Comparison of ENCODE assay signal across 8 cellular contexts in the genomic region with DNA sequence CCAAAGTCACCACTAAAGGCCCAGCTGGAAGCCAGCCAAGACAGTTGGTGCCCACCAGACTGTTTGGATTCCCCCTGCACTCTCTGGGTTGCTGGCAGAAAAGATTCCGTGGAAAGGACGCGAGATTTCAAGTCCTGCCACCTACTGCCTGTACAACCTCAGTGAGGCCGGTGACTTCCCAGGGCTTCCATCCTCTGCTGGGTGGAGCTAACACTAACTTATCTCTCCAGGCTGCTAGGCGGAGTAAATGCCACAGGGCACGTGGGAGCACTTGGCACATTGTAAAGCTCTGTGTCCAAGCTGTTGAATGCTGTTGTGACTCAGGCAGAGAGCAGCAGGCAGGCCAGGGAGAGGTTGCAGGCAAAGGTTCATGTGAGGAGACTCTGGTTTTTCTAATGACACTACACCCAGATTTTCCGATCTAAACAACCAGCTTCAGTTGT. TPM values are rescaled to one million over a fixed set of nuclear protein-coding genes. Genes with fewer than 3 reads are reported as not detected.
DNase-seq lines count a peak whose midpoint lies in the region; ATAC-seq and TF ChIP-seq lines count a peak whose summit lies in the region.

No MANE protein-coding gene starts in this region.

- H3K14ac ChIP-seq in trophoblast cell (ENCODE audit: low read length), result no peak overlapping the region

- CTCF ChIA-PET in CD4-positive, alpha-beta memory T cell (lab: Charles Lee; ENCODE audit: partially characterized antibody), result no interaction called here
- CTCF ChIA-PET in activated CD8-positive, alpha-beta T cell treated with anti-CD3 and anti-CD28 coated beads, Interleukin-2, amount 10 ng/mL, durations not matched to agents 7 days and 5 days (lab: Charles Lee), result no interaction called here

- intact Hi-C loops in CD4-positive, alpha-beta memory T cell (cut with micrococcal nuclease), result no loop called here

- H3K27ac Mint-ChIP-seq in CD4-positive, alpha-beta memory T cell, result no peak overlapping the region
- no peak overlapping the region for H3K27ac Mint-ChIP-seq in activated CD8-positive, alpha-beta T cell treated with anti-CD3 and anti-CD28 coated beads, Interleukin-2, amount 10 ng/mL, durations not matched to agents 7 days and 5 days

- no peak overlapping the region for H4K12ac ChIP-seq in trophoblast cell (ENCODE audit: low read depth, low read length)

- H3K36me3 Mint-ChIP-seq in CD4-positive, alpha-beta memory T cell, result no peaks in the 10 kb centered on the region
- H3K36me3 Mint-ChIP-seq in activated CD8-positive, alpha-beta T cell treated with anti-CD3 and anti-CD28 coated beads, Interleukin-2, amount 10 ng/mL, durations not matched to agents 7 days and 5 days (ENCODE audit: low read depth), result no peaks in the 10 kb centered on the region

- no peaks in the 10 kb centered on the region for H3K9me3 Mint-ChIP-seq in CD4-positive, alpha-beta memory T cell
- no peaks in the 10 kb centered on the region for H3K9me3 Mint-ChIP-seq in activated CD8-positive, alpha-beta T cell treated with anti-CD3 and anti-CD28 coated beads, Interleukin-2, amount 10 ng/mL, durations not matched to agents 7 days and 5 days (ENCODE audit: insufficient read depth)

- no peak overlapping the region for H3K23ac ChIP-seq in trophoblast cell (ENCODE audit: low read length)

- POLR2A ChIA-PET in CD4-positive, alpha-beta memory T cell (lab: Charles Lee; ENCODE audit: partially characterized antibody), result no interaction called here
- POLR2A ChIA-PET in activated CD8-positive, alpha-beta T cell treated with anti-CD3 and anti-CD28 coated beads, Interleukin-2, amount 10 ng/mL, durations not matched to agents 7 days and 5 days (lab: Charles Lee), result no interaction called here

- TF ChIP-seq CTCF in HFF-Myc (IDR thresholded peaks at IDR 0.05; ENCODE audit: low read depth, low read length, missing control alignments) (no peak), RWPE2 (IDR thresholded peaks at IDR 0.05; ENCODE audit: poor library complexity, severe bottlenecking) (no peak), fibroblast of mammary gland (conservative IDR thresholded peaks at IDR 0.05; ENCODE audit: control insufficient read depth, insufficient read depth, low read depth, low read length) (no peak)

- no peaks in the 10 kb centered on the region for H3K79me2 ChIP-seq in trophoblast cell (ENCODE audit: control insufficient read depth, insufficient read depth, low read length, poor library complexity)

- H3K4me1 ChIP-seq in RWPE2 (ENCODE audit: insufficient read depth, poor library complexity, severe bottlenecking) (peaks cover 6% of the 10 kb centered on the region), trophoblast cell (ENCODE audit: control insufficient read depth in 1 of 2, insufficient read depth in 2 of 2, low read length in 2 of 2) (peaks cover 41 to 56% of the 10 kb centered on the region in 2 experiments)
- no peaks in the 10 kb centered on the region for H3K4me1 ChIP-seq in CD4-positive, alpha-beta memory T cell (ENCODE audit: insufficient read depth, low read length)

- H3K9ac ChIP-seq in trophoblast cell (ENCODE audit: low read length), result no peak overlapping the region

- H3K18ac ChIP-seq in trophoblast cell (ENCODE audit: low read length), result no peak overlapping the region

- no peaks in the 10 kb centered on the region for H3K36me3 ChIP-seq in RWPE2 (ENCODE audit: low read depth)
- no peaks in the 10 kb centered on the region for H3K36me3 ChIP-seq in trophoblast cell (ENCODE audit: control insufficient read depth in 1 of 2, insufficient read depth in 2 of 2, low read length in 2 of 2)
- no peaks in the 10 kb centered on the region for H3K36me3 ChIP-seq in CD4-positive, alpha-beta memory T cell (ENCODE audit: insufficient read depth, low read length)

- no peak overlapping the region for H2AK5ac ChIP-seq in trophoblast cell (ENCODE audit: low read length)

- H3K79me1 ChIP-seq in trophoblast cell (ENCODE audit: low read length), result peaks cover 19% of the 10 kb centered on the region

- H2AFZ ChIP-seq in trophoblast cell (ENCODE audit: insufficient read depth, low read length, poor library complexity), result no peak overlapping the region

- H3K27ac ChIP-seq in RWPE2 (ENCODE audit: poor library complexity, severe bottlenecking) (no peak overlapping the region), trophoblast cell (ENCODE audit: low read depth, low read length) (no peak overlapping the region)
- no peak overlapping the region for H3K27ac ChIP-seq in CD4-positive, alpha-beta memory T cell (ENCODE audit: low read depth, low read length)

- DNase-seq in HFF-Myc (ENCODE audit: extremely low read depth, low read depth) (peak; percentile 83), RWPE2 (ENCODE audit: low spot score) (no peak), fibroblast of mammary gland (ENCODE audit: low read depth) (peak; percentile 99), trophoblast cell (peak; percentile 30 to 48), Kasumi-1 (lab: John Stamatoyannopoulos, UW) (no peak)
- no peak for DNase-seq in central memory CD4-positive, alpha-beta T cell
- no peak for DNase-seq in CD4-positive, alpha-beta memory T cell
- no peak for DNase-seq in activated CD8-positive, alpha-beta T cell treated with anti-CD3 and anti-CD28 coated beads, Interleukin-2, amount 10 ng/mL, durations not matched to agents 7 days and 5 days

- no peak overlapping the region for H3K4me3 Mint-ChIP-seq in CD4-positive, alpha-beta memory T cell
- H3K4me3 Mint-ChIP-seq in activated CD8-positive, alpha-beta T cell treated with anti-CD3 and anti-CD28 coated beads, Interleukin-2, amount 10 ng/mL, durations not matched to agents 7 days and 5 days, result no peak overlapping the region

- H3K4ac ChIP-seq in trophoblast cell (ENCODE audit: low read depth, low read length), result no peak overlapping the region

- no peak overlapping the region for H2BK5ac ChIP-seq in trophoblast cell (ENCODE audit: low read depth, low read length, poor library complexity)

- no peak overlapping the region for H4K8ac ChIP-seq in trophoblast cell (ENCODE audit: low read depth, low read length)

- H3K9me3 ChIP-seq in RWPE2 (ENCODE audit: severe bottlenecking) (no peaks in the 10 kb centered on the region), trophoblast cell (ENCODE audit: insufficient read depth, low read depth, low read length) (peaks cover 3% of the 10 kb centered on the region)
- H3K9me3 ChIP-seq in CD4-positive, alpha-beta memory T cell (ENCODE audit: control insufficient read depth in 1 of 2, low read length in 2 of 2), result no peaks in the 10 kb centered on the region

- H4K91ac ChIP-seq in trophoblast cell (ENCODE audit: low read depth, low read length), result peak overlapping the region; percentile 46

- no peak overlapping the region for H3K4me3 ChIP-seq in HFF-Myc (replicated peaks; ENCODE audit: low read depth, low read length)
- H3K4me3 ChIP-seq in RWPE2 (ENCODE audit: severe bottlenecking), result no peak overlapping the region
- H3K4me3 ChIP-seq in fibroblast of mammary gland (ENCODE audit: control insufficient read depth, low read depth, low read length), result no peak overlapping the region
- H3K4me3 ChIP-seq in trophoblast cell (ENCODE audit: low read depth, low read length), result no peak overlapping the region
- H3K4me3 ChIP-seq in CD4-positive, alpha-beta memory T cell (ENCODE audit: low read length in 2 of 2), result no peak overlapping the region

- H3K27me3 Mint-ChIP-seq in CD4-positive, alpha-beta memory T cell, result peaks cover 0 to 3% of the 10 kb centered on the region in 2 donors
- H3K27me3 Mint-ChIP-seq in activated CD8-positive, alpha-beta T cell treated with anti-CD3 and anti-CD28 coated beads, Interleukin-2, amount 10 ng/mL, durations not matched to agents 7 days and 5 days (ENCODE audit: low read depth), result no peaks in the 10 kb centered on the region

- ATAC-seq in RWPE2 (ENCODE audit: low read depth), result peak; percentile 90
- no peak for ATAC-seq in activated CD8-positive, alpha-beta T cell treated with anti-CD3 and anti-CD28 coated beads, Interleukin-2, amount 10 ng/mL, durations not matched to agents 7 days and 5 days

- no peak overlapping the region for H2BK12ac ChIP-seq in trophoblast cell (ENCODE audit: low read length)

- H2BK120ac ChIP-seq in trophoblast cell (ENCODE audit: insufficient read depth, low read length, poor library complexity), result no peak overlapping the region

- no CpG with 5 or more reads among the region's 7 CpGs for WGBS in trophoblast cell (ENCODE audit: extremely low coverage, insufficient coverage, insufficient read length)

- no peaks in the 10 kb centered on the region for H3K4me1 Mint-ChIP-seq in CD4-positive, alpha-beta memory T cell
- no peaks in the 10 kb centered on the region for H3K4me1 Mint-ChIP-seq in activated CD8-positive, alpha-beta T cell treated with anti-CD3 and anti-CD28 coated beads, Interleukin-2, amount 10 ng/mL, durations not matched to agents 7 days and 5 days (ENCODE audit: low read depth)

- no peak overlapping the region for H3K4me2 ChIP-seq in trophoblast cell (ENCODE audit: low read length)

- H3K27me3 ChIP-seq in RWPE2 (ENCODE audit: insufficient read depth, poor library complexity, severe bottlenecking) (no peaks in the 10 kb centered on the region), trophoblast cell (ENCODE audit: insufficient read depth, low read length) (no peaks in the 10 kb centered on the region)
- H3K27me3 ChIP-seq in CD4-positive, alpha-beta memory T cell (ENCODE audit: insufficient read depth, low read length), result no peaks in the 10 kb centered on the region

RNA-seq across cellular contexts. Expression of gene CDON, which starts 50.9 kb away (rescaled TPM):
- polyA plus RNA-seq in trophoblast cell (2013), result 41.5 and 45.5 TPM in 2 replicates
- total RNA-seq in CD4-positive, alpha-beta memory T cell, result 1 to 10 TPM; 2.7 to 3.1 TPM
- polyA plus RNA-seq in CD4-positive, alpha-beta memory T cell, result under 1 TPM; 0.03 to 0.54 TPM
- total RNA-seq in activated CD8-positive, alpha-beta T cell treated with anti-CD3 and anti-CD28 coated beads, Interleukin-2, amount 10 ng/mL, durations not matched to agents 7 days and 5 days, result 1 to 10 TPM; 3.6 to 4.1 TPM

Comparison
In these comparisons a context has a peak if more than half of its experiments do, and no peak if none do; other contexts are left out.
1. DNase-seq: peak in HFF-Myc (single experiment), fibroblast of mammary gland (single experiment) and trophoblast cell (2 of 2); none in RWPE2 (single experiment), Kasumi-1 (0 of 2), central memory CD4-positive, alpha-beta T cell (single experiment), CD4-positive, alpha-beta memory T cell (0 of 5) and activated CD8-positive, alpha-beta T cell treated with anti-CD3 and anti-CD28 coated beads, Interleukin-2, amount 10 ng/mL, durations not matched to agents 7 days and 5 days (single experiment).